12 cellular contexts compared by ENCODE assay signal in the genomic region with DNA sequence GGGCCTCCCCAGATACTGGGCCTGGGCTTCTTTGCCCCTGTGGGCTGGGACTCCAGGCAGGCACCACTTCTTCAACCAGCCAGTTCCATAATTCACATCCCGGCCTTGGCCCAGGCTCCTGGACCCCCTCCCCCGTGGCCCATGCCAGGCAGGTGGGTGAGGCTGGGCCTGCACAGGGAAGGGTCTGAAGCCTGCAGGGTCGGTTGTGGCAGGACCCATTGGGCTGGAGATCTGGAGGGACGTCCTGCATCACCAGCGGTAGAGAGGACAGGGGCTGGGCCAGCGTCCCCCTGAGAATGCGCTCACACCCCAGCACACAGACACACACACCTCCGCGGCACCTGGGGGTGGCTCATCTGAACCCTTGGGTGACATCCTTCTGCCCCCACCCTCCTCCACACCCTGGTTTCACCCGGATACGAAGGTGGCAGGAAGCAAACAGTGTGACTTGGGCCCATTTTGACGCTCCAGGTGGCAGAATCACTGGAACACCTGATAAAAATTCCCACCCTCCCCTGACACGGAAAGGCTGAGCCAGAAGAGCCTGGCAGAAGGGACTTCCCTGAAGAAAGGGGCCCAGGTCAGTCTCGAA. TPM values are rescaled to one million over a fixed set of nuclear protein-coding genes. Genes with fewer than 3 reads are reported as not detected.
DNase-seq lines count a peak whose midpoint lies in the region; ATAC-seq and TF ChIP-seq lines count a peak whose summit lies in the region.
"Had no signal": no experiment of that assay in that cellular context is flagged by ENCODE, and none has a peak within 500 bp of the region (broad histone marks: within the 10 kb centered on the region; RNA-seq: fewer than 3 reads in every experiment).

No MANE protein-coding gene starts in this region.

- no peaks in the 10 kb centered on the region for H3K9me3 Mint-ChIP-seq in activated naive CD4-positive, alpha-beta T cell treated with anti-CD3 and anti-CD28 coated beads, Interleukin-2, amount 10 ng/mL, durations not matched to agents 7 days and 5 days
- H3K9me3 Mint-ChIP-seq in activated naive CD4-positive, alpha-beta T cell treated with anti-CD3 and anti-CD28 coated beads, Interleukin-2, amount 50 U/mL, for 72 hours: no peaks in the 10 kb centered on the region
- H3K9me3 Mint-ChIP-seq in activated CD4-positive, alpha-beta memory T cell treated with anti-CD3 and anti-CD28 coated beads for 36 hours: no peaks in the 10 kb centered on the region
- H3K9me3 Mint-ChIP-seq in memory B cell (no peaks in the 10 kb centered on the region), endothelial cell (ENCODE audit: unreplicated experiment) (no peaks in the 10 kb centered on the region)
- no peaks in the 10 kb centered on the region for H3K9me3 Mint-ChIP-seq in T-helper 2 cell treated with Interferon-gamma antibody and Interleukin-4, amounts not matched to agents 5 μg/mL and 100 μg/mL, for 36 hours

- no peaks in the 10 kb centered on the region for H3K27me3 Mint-ChIP-seq in activated naive CD4-positive, alpha-beta T cell treated with anti-CD3 and anti-CD28 coated beads, Interleukin-2, amount 10 ng/mL, durations not matched to agents 7 days and 5 days
- no peaks in the 10 kb centered on the region for H3K27me3 Mint-ChIP-seq in activated CD4-positive, alpha-beta memory T cell treated with anti-CD3 and anti-CD28 coated beads for 36 hours
- H3K27me3 Mint-ChIP-seq in memory B cell: no peaks in the 10 kb centered on the region
- H3K27me3 Mint-ChIP-seq in endothelial cell (ENCODE audit: unreplicated experiment): peaks cover 14% of the 10 kb centered on the region
- no peaks in the 10 kb centered on the region for H3K27me3 Mint-ChIP-seq in T-helper 2 cell treated with Interferon-gamma antibody and Interleukin-4, amounts not matched to agents 5 μg/mL and 100 μg/mL, for 36 hours (ENCODE audit: low read depth)

- no peak for ATAC-seq in activated naive CD4-positive, alpha-beta T cell treated with anti-CD3 and anti-CD28 coated beads, Interleukin-2, amount 50 U/mL, for 72 hours
- no peak for ATAC-seq in memory B cell (ENCODE audit: low read depth)
- ATAC-seq in GM21825 (IDR thresholded peaks at IDR 0.05; ENCODE audit: unreplicated experiment): no peak

- no peak for TF ChIP-seq CTCF in endothelial cell (IDR thresholded peaks at IDR 0.05; ENCODE audit: unreplicated experiment)

- POLR2A ChIA-PET in activated CD4-positive, alpha-beta memory T cell treated with anti-CD3 and anti-CD28 coated beads for 36 hours (lab: Charles Lee): interaction anchor here (1.5 to 2.0 kb wide), 2 partner anchors 16 to 122 kb away, joined by 6 to 8 read pairs; no protein-coding TSS in a partner anchor

- intact Hi-C loops in activated CD4-positive, alpha-beta memory T cell treated with anti-CD3 and anti-CD28 coated beads for 36 hours (cut with micrococcal nuclease): loop anchor here (1.0 kb wide), 2 partner anchors 122 to 173 kb away; no protein-coding TSS in a partner anchor
- intact Hi-C loops in posterior cingulate gyrus (cut with DNase I): loop anchor here (1.0 to 10.0 kb wide), 2 partner anchors 122 to 351 kb away; no protein-coding TSS in a partner anchor

- peaks cover 46% of the 10 kb centered on the region for H3K4me1 Mint-ChIP-seq in activated naive CD4-positive, alpha-beta T cell treated with anti-CD3 and anti-CD28 coated beads, Interleukin-2, amount 10 ng/mL, durations not matched to agents 7 days and 5 days
- H3K4me1 Mint-ChIP-seq in activated CD4-positive, alpha-beta memory T cell treated with anti-CD3 and anti-CD28 coated beads for 36 hours (ENCODE audit: low read depth): peaks cover 42% of the 10 kb centered on the region
- H3K4me1 Mint-ChIP-seq in memory B cell (peaks cover 24% of the 10 kb centered on the region), endothelial cell (ENCODE audit: unreplicated experiment) (no peaks in the 10 kb centered on the region)
- H3K4me1 Mint-ChIP-seq in T-helper 2 cell treated with Interferon-gamma antibody and Interleukin-4, amounts not matched to agents 5 μg/mL and 100 μg/mL, for 36 hours (ENCODE audit: low read depth): peaks cover 20% of the 10 kb centered on the region

- no peaks in the 10 kb centered on the region for H3K36me3 Mint-ChIP-seq in activated naive CD4-positive, alpha-beta T cell treated with anti-CD3 and anti-CD28 coated beads, Interleukin-2, amount 10 ng/mL, durations not matched to agents 7 days and 5 days
- no peaks in the 10 kb centered on the region for H3K36me3 Mint-ChIP-seq in activated naive CD4-positive, alpha-beta T cell treated with anti-CD3 and anti-CD28 coated beads, Interleukin-2, amount 50 U/mL, for 72 hours
- H3K36me3 Mint-ChIP-seq in activated CD4-positive, alpha-beta memory T cell treated with anti-CD3 and anti-CD28 coated beads for 36 hours: no peaks in the 10 kb centered on the region
- H3K36me3 Mint-ChIP-seq in memory B cell (no peaks in the 10 kb centered on the region), endothelial cell (ENCODE audit: low read depth, unreplicated experiment) (no peaks in the 10 kb centered on the region)
- H3K36me3 Mint-ChIP-seq in T-helper 2 cell treated with Interferon-gamma antibody and Interleukin-4, amounts not matched to agents 5 μg/mL and 100 μg/mL, for 36 hours (ENCODE audit: low read depth): no peaks in the 10 kb centered on the region

- CTCF ChIA-PET in activated naive CD4-positive, alpha-beta T cell treated with anti-CD3 and anti-CD28 coated beads, Interleukin-2, amount 10 ng/mL, durations not matched to agents 7 days and 5 days (lab: Charles Lee): interaction anchor here (0.7 to 15.6 kb wide), 17 partner anchors 11 to 301 kb away, joined by 3 to 293 read pairs (median 4); no protein-coding TSS in a partner anchor
- CTCF ChIA-PET in activated CD4-positive, alpha-beta memory T cell treated with anti-CD3 and anti-CD28 coated beads for 36 hours (lab: Charles Lee): interaction anchor here (0.6 to 11.5 kb wide), 17 partner anchors 8 to 174 kb away, joined by 3 to 292 read pairs (median 4); no protein-coding TSS in a partner anchor

- no peak overlapping the region for H3K4me3 Mint-ChIP-seq in activated naive CD4-positive, alpha-beta T cell treated with anti-CD3 and anti-CD28 coated beads, Interleukin-2, amount 10 ng/mL, durations not matched to agents 7 days and 5 days
- H3K4me3 Mint-ChIP-seq in activated CD4-positive, alpha-beta memory T cell treated with anti-CD3 and anti-CD28 coated beads for 36 hours: no peak overlapping the region
- H3K4me3 Mint-ChIP-seq in memory B cell: no peak overlapping the region
- H3K4me3 Mint-ChIP-seq in endothelial cell (ENCODE audit: unreplicated experiment): no peak overlapping the region
- H3K4me3 Mint-ChIP-seq in T-helper 2 cell treated with Interferon-gamma antibody and Interleukin-4, amounts not matched to agents 5 μg/mL and 100 μg/mL, for 36 hours: no peak overlapping the region

- no peak for DNase-seq in activated naive CD4-positive, alpha-beta T cell treated with anti-CD3 and anti-CD28 coated beads, Interleukin-2, amount 10 ng/mL, durations not matched to agents 7 days and 5 days
- no peak for DNase-seq in activated naive CD4-positive, alpha-beta T cell treated with anti-CD3 and anti-CD28 coated beads, Interleukin-2, amount 50 U/mL, for 72 hours (ENCODE audit: low spot score in 2 of 2)
- peak; percentile 33 for DNase-seq in activated CD4-positive, alpha-beta memory T cell treated with anti-CD3 and anti-CD28 coated beads for 36 hours
- no peak for DNase-seq in memory B cell (ENCODE audit: low spot score in 2 of 2)
- DNase-seq in endothelial cell (ENCODE audit: low spot score): no peak
- no peak for DNase-seq in T-helper 2 cell treated with Interferon-gamma antibody and Interleukin-4, amounts not matched to agents 5 μg/mL and 100 μg/mL, for 36 hours (ENCODE audit: low spot score)
- no peak for DNase-seq in posterior cingulate gyrus
- DNase-seq: DMS79 treated with DMSO at 0.1 percent for 48 hours had no signal

- peak overlapping the region; percentile 14 for H3K27ac Mint-ChIP-seq in activated naive CD4-positive, alpha-beta T cell treated with anti-CD3 and anti-CD28 coated beads, Interleukin-2, amount 10 ng/mL, durations not matched to agents 7 days and 5 days
- H3K27ac Mint-ChIP-seq in activated naive CD4-positive, alpha-beta T cell treated with anti-CD3 and anti-CD28 coated beads, Interleukin-2, amount 50 U/mL, for 72 hours: peak overlapping the region in 1 of 2 donors; percentile 29
- peak overlapping the region; percentile 23 for H3K27ac Mint-ChIP-seq in activated CD4-positive, alpha-beta memory T cell treated with anti-CD3 and anti-CD28 coated beads for 36 hours
- H3K27ac Mint-ChIP-seq in memory B cell (peak overlapping the region; percentile 80), endothelial cell (ENCODE audit: unreplicated experiment) (no peak overlapping the region)
- H3K27ac Mint-ChIP-seq in T-helper 2 cell treated with Interferon-gamma antibody and Interleukin-4, amounts not matched to agents 5 μg/mL and 100 μg/mL, for 36 hours: no peak overlapping the region

RNA-seq across cellular contexts. Expression of gene ZDHHC19, which starts 15.4 kb away (rescaled TPM):
- not detected for total RNA-seq in activated naive CD4-positive, alpha-beta T cell treated with anti-CD3 and anti-CD28 coated beads, Interleukin-2, amount 50 U/mL, for 72 hours
- total RNA-seq in activated CD4-positive, alpha-beta memory T cell treated with anti-CD3 and anti-CD28 coated beads for 36 hours: under 1 TPM in 1 of 2 experiments, not detected in 1; 0.36 TPM
- 0.82 TPM for total RNA-seq in endothelial cell (ENCODE audit: unreplicated experiment)
- total RNA-seq: A172, HT-29, IMR-90 had no signal

RNA-seq across cellular contexts. Expression of gene SLC51A, which starts 20.6 kb away (rescaled TPM):
- total RNA-seq in activated naive CD4-positive, alpha-beta T cell treated with anti-CD3 and anti-CD28 coated beads, Interleukin-2, amount 50 U/mL, for 72 hours: not detected
- not detected for total RNA-seq in activated CD4-positive, alpha-beta memory T cell treated with anti-CD3 and anti-CD28 coated beads for 36 hours
- not detected for total RNA-seq in endothelial cell (ENCODE audit: unreplicated experiment)
- total RNA-seq: A172, HT-29, IMR-90 had no signal

Comparison
In these comparisons a context has a peak if more than half of its experiments do, and no peak if none do; other contexts are left out.
1. H3K27ac Mint-ChIP-seq: peak in activated naive CD4-positive, alpha-beta T cell treated with anti-CD3 and anti-CD28 coated beads, Interleukin-2, amount 10 ng/mL, durations not matched to agents 7 days and 5 days (single experiment), activated CD4-positive, alpha-beta memory T cell treated with anti-CD3 and anti-CD28 coated beads for 36 hours (single experiment) and memory B cell (single experiment); none in endothelial cell (single experiment) and T-helper 2 cell treated with Interferon-gamma antibody and Interleukin-4, amounts not matched to agents 5 μg/mL and 100 μg/mL, for 36 hours (single experiment).